22 cellular contexts compared by ENCODE assay signal in genomic region chr2:40321822-40322221, GRCh38.
DNase-seq lines count a peak whose midpoint lies in the region; ATAC-seq, FAIRE-seq and TF ChIP-seq lines count a peak whose summit lies in the region.
"Had no signal": no experiment of that assay in that cellular context is flagged by ENCODE, and none has a peak within 500 bp of the region (broad histone marks: within the 10 kb centered on the region; RNA-seq: fewer than 3 reads in every experiment).

No MANE protein-coding gene starts in this region.

- DNase-seq in PC-3 (peak; percentile 45), bronchial epithelial cell (ENCODE audit: low read depth) (peak; percentile 10), HuH-7.5 (ENCODE audit: low spot score) (no peak), posterior cingulate gyrus (no peak), BE2C (no peak), SHP77 (lab: John Stamatoyannopoulos, UW) (no peak)
- DNase-seq: Caco-2; CD8-positive, alpha-beta T cell; DMS79; GM23248; H7; Karpas-422; NCI-H1105; NCI-H146; NCI-H1930; NCI-H2107; NCI-H446; Right ventricle myocardium superior; T-helper 9 cell had no signal

- FAIRE-seq in bronchial epithelial cell (lab: Jason Lieb, UNC): no peak
- FAIRE-seq: GM18507 had no signal

- H3K79me2 ChIP-seq in PC-3 (ENCODE audit: low read length): no peaks in the 10 kb centered on the region

- H3K9me3 ChIP-seq in PC-3 (ENCODE audit: low read length) (no peaks in the 10 kb centered on the region), BE2C (no peaks in the 10 kb centered on the region)
- H3K9me3 ChIP-seq: Caco-2 had no signal

- no peaks in the 10 kb centered on the region for H4K20me1 ChIP-seq in PC-3 (ENCODE audit: low read length)

- no peaks in the 10 kb centered on the region for H3K9me2 ChIP-seq in PC-3 (replicated peaks; ENCODE audit: low read length)

- no peaks in the 10 kb centered on the region for H3F3A ChIP-seq in PC-3 (ENCODE audit: low read length, unreplicated experiment)

- H3K4me2 ChIP-seq in PC-3 (ENCODE audit: low read length): no peak overlapping the region

- no peak overlapping the region for H3K27ac ChIP-seq in PC-3 (ENCODE audit: low read length)
- H3K27ac ChIP-seq: C4-2B, GM23248 had no signal

- H3K4me1 ChIP-seq in PC-3 (ENCODE audit: insufficient read depth, low read length) (peaks cover 13% of the 10 kb centered on the region), BE2C (no peaks in the 10 kb centered on the region)
- H3K4me1 ChIP-seq: Caco-2 had no signal

- H3K36me3 ChIP-seq in PC-3 (ENCODE audit: low read depth, low read length): no peaks in the 10 kb centered on the region
- no peaks in the 10 kb centered on the region for H3K36me3 ChIP-seq in bronchial epithelial cell (ENCODE audit: control insufficient read depth, insufficient read depth, low read length)
- no peaks in the 10 kb centered on the region for H3K36me3 ChIP-seq in BE2C

- BruUV-seq in PC-3 (replicated peaks; lab: Mats Ljungman, UMichigan): no TSS peak

- H3K9ac ChIP-seq in PC-3 (ENCODE audit: low read length): no peak overlapping the region
- H3K9ac ChIP-seq: GM23248 had no signal

- POLR2A ChIA-PET in PC-3 (lab: Charles Lee; ENCODE audit: unreplicated experiment): no interaction called here

- CTCF ChIA-PET in PC-3 (lab: Charles Lee): no interaction called here

- H3K4me3 ChIP-seq in PC-3 (ENCODE audit: low read length): no peak overlapping the region
- no peak overlapping the region for H3K4me3 ChIP-seq in bronchial epithelial cell (ENCODE audit: low read depth, low read length)
- no peak overlapping the region for H3K4me3 ChIP-seq in BE2C (ENCODE audit: low read depth, low read length)
- H3K4me3 ChIP-seq: GM23248 had no signal

- intact Hi-C loops in PC-3 (cut with micrococcal nuclease) (no loop called here), posterior cingulate gyrus (cut with DNase I) (no loop called here)

- no peaks in the 10 kb centered on the region for H3K27me3 ChIP-seq in PC-3 (ENCODE audit: low read length)
- no peaks in the 10 kb centered on the region for H3K27me3 ChIP-seq in bronchial epithelial cell (ENCODE audit: control insufficient read depth, insufficient read depth, low read length)
- no peaks in the 10 kb centered on the region for H3K27me3 ChIP-seq in BE2C

- H2AFZ ChIP-seq in PC-3 (ENCODE audit: low read length): no peak overlapping the region
- H2AFZ ChIP-seq: GM23248 had no signal

- peak; percentile 16 for ATAC-seq in GM18909 (IDR thresholded peaks at IDR 0.05; ENCODE audit: poor library complexity, unreplicated experiment)
- no peak for ATAC-seq in PC-3
- ATAC-seq: CD8-positive, alpha-beta T cell had no signal

- TF ChIP-seq CTCF in PC-3 (conservative IDR thresholded peaks at IDR 0.05; ENCODE audit: low read depth, low read length) (no peak), bronchial epithelial cell (IDR thresholded peaks at IDR 0.05; ENCODE audit: insufficient read depth, low read length, severe bottlenecking) (no peak), BE2C (IDR thresholded peaks at IDR 0.05; ENCODE audit: low read depth, low read length) (no peak)

Comparison
In these comparisons a context has a peak if more than half of its experiments do, and no peak if none do; other contexts are left out.
1. DNase-seq: peak in PC-3 (single experiment) and bronchial epithelial cell (single experiment); none in HuH-7.5 (single experiment), posterior cingulate gyrus (0 of 10), BE2C (single experiment) and SHP77 (0 of 2).